ENCODE assay signal across 27 cellular contexts in the genomic region with DNA sequence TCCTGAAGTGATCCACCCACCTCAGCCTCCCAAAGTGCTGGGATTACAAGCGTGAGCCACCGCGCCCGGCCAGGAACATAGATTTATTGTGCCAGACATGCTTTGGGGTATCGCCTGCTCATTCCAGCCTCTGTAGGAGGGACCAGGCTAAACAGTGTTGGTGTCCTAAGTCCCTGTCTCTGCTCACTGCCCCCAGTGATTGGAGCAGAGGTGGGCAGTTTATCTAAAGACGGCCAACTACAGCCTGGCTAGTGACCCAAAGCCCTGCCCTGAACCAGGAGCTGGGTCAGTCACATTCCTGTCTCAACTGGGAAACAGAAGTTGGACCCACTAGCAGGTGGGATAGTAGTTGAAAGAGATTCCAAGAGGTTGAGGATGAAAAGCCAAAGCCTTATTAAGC. TPM values are rescaled to one million over a fixed set of nuclear protein-coding genes. Genes with fewer than 3 reads are reported as not detected.
"Had no signal": no experiment of that assay in that cellular context is flagged by ENCODE, and none has a peak within 500 bp of the region (broad histone marks: within the 10 kb centered on the region; RNA-seq: fewer than 3 reads in every experiment).

No MANE protein-coding gene starts in this region.

- H3K27ac ChIP-seq: lower lobe of right lung, pancreas, prostate gland, sigmoid colon, upper lobe of left lung, vagina had no signal

- H3K36me3 ChIP-seq: lower lobe of right lung, pancreas, prostate gland, sigmoid colon, spleen, tibial nerve, upper lobe of left lung, vagina had no signal

- H3K9me3 Mint-ChIP-seq: immature natural killer cell; naive thymus-derived CD8-positive, alpha-beta T cell; nephron; neural crest cell; stimulated activated effector memory CD8-positive, alpha-beta T cell treated with anti-CD3 and anti-CD28 coated beads, Interleukin-12 subunit alpha, Interleukin-12 subunit beta, amount 100 ng/mL, for 72 hours; stimulated activated naive CD8-positive, alpha-beta T cell treated with anti-CD3 and anti-CD28 coated beads, Interleukin-15, Interleukin-2, amounts not matched to agents 100 ng/mL and 50 ng/mL, for 24 hours had no signal

- H3K36me3 Mint-ChIP-seq: immature natural killer cell; naive thymus-derived CD8-positive, alpha-beta T cell; stimulated activated effector memory CD8-positive, alpha-beta T cell treated with anti-CD3 and anti-CD28 coated beads, Interleukin-12 subunit alpha, Interleukin-12 subunit beta, amount 100 ng/mL, for 72 hours had no signal

- H3K27me3 ChIP-seq: pancreas, sigmoid colon, spleen, tibial nerve, upper lobe of left lung, vagina had no signal

- ATAC-seq: lower lobe of right lung; naive thymus-derived CD8-positive, alpha-beta T cell; pancreas; stimulated activated effector memory CD8-positive, alpha-beta T cell treated with anti-CD3 and anti-CD28 coated beads, Interleukin-12 subunit alpha, Interleukin-12 subunit beta, amount 100 ng/mL, for 72 hours had no signal

- H3K4me3 ChIP-seq: lower lobe of right lung, pancreas, prostate gland, sigmoid colon, spleen, tibial nerve, upper lobe of left lung, vagina had no signal

- FAIRE-seq: islet of Langerhans, kidney, pancreas, small intestine had no signal

- DNase-seq: hypothalamus; immature natural killer cell; kidney; lower lobe of right lung; mammary epithelial cell; mesenchymal stem cell; naive thymus-derived CD8-positive, alpha-beta T cell; nucleus accumbens; pancreas; posterior cingulate gyrus; retina; right cardiac atrium; sigmoid colon; small intestine; spleen; stimulated activated CD4-positive, alpha-beta T cell treated with anti-CD3 and anti-CD28 coated beads, Interleukin-4, amount 100 ng/mL, for 24 hours; stimulated activated naive CD4-positive, alpha-beta T cell; substantia nigra; upper lobe of left lung had no signal

- H3K4me1 ChIP-seq: prostate gland had no signal

- H3K9me3 ChIP-seq: lower lobe of right lung, pancreas, prostate gland, sigmoid colon, spleen, tibial nerve, upper lobe of left lung, vagina had no signal

- H3K27ac Mint-ChIP-seq: immature natural killer cell; nephron; stimulated activated effector memory CD8-positive, alpha-beta T cell treated with anti-CD3 and anti-CD28 coated beads, Interleukin-12 subunit alpha, Interleukin-12 subunit beta, amount 100 ng/mL, for 72 hours; stimulated activated naive CD8-positive, alpha-beta T cell treated with anti-CD3 and anti-CD28 coated beads, Interleukin-15, Interleukin-2, amounts not matched to agents 100 ng/mL and 50 ng/mL, for 24 hours had no signal

- H3K4me3 Mint-ChIP-seq: immature natural killer cell; naive thymus-derived CD8-positive, alpha-beta T cell; nephron; neural crest cell; stimulated activated effector memory CD8-positive, alpha-beta T cell treated with anti-CD3 and anti-CD28 coated beads, Interleukin-12 subunit alpha, Interleukin-12 subunit beta, amount 100 ng/mL, for 72 hours; stimulated activated naive CD8-positive, alpha-beta T cell treated with anti-CD3 and anti-CD28 coated beads, Interleukin-15, Interleukin-2, amounts not matched to agents 100 ng/mL and 50 ng/mL, for 24 hours had no signal

RNA-seq across cellular contexts. Expression of gene ETV4, which starts 36.3 kb away (rescaled TPM):
- total RNA-seq: naive thymus-derived CD8-positive, alpha-beta T cell had no signal
- polyA plus RNA-seq: immature natural killer cell had no signal
